13 cellular contexts compared by ENCODE assay signal in genomic region chr13:110643324-110643723, GRCh38.
"Had no signal": no experiment of that assay in that cellular context is flagged by ENCODE, and none has a peak within 500 bp of the region (broad histone marks: within the 10 kb centered on the region; RNA-seq: fewer than 3 reads in every experiment).

No MANE protein-coding gene starts in this region.

- ATAC-seq: activated CD4-positive, alpha-beta T cell treated with anti-CD3 and anti-CD28 coated beads for 36 hours; activated T-helper 17 cell treated with anti-CD3 and anti-CD28 coated beads, Interleukin-2, amount 50 U/mL, for 72 hours; esophagus mucosa; pancreas; SK-N-SH treated with all-trans-retinoic acid at 6 μM for 48 hours had no signal

- H3K4me3 Mint-ChIP-seq: activated CD4-positive, alpha-beta memory T cell treated with anti-CD3 and anti-CD28 coated beads, Interleukin-2, amount 10 ng/mL, durations not matched to agents 7 days and 5 days; activated CD4-positive, alpha-beta T cell treated with anti-CD3 and anti-CD28 coated beads for 36 hours; activated T-helper 17 cell treated with anti-CD3 and anti-CD28 coated beads, Interleukin-2, amount 50 U/mL, for 72 hours; type B pancreatic cell had no signal

- H3K4me3 ChIP-seq: pancreas had no signal

- H3K27me3 ChIP-seq: pancreas had no signal

- H3K9me3 ChIP-seq: pancreas had no signal

- H3K27ac Mint-ChIP-seq: activated CD4-positive, alpha-beta memory T cell treated with anti-CD3 and anti-CD28 coated beads, Interleukin-2, amount 10 ng/mL, durations not matched to agents 7 days and 5 days; activated CD4-positive, alpha-beta T cell treated with anti-CD3 and anti-CD28 coated beads for 36 hours; activated T-helper 17 cell treated with anti-CD3 and anti-CD28 coated beads, Interleukin-2, amount 50 U/mL, for 72 hours; type B pancreatic cell had no signal

- H3K27ac ChIP-seq: pancreas had no signal

- H3K4me1 Mint-ChIP-seq: activated T-helper 17 cell treated with anti-CD3 and anti-CD28 coated beads, Interleukin-2, amount 50 U/mL, for 72 hours had no signal

- H3K27me3 Mint-ChIP-seq: activated CD4-positive, alpha-beta memory T cell treated with anti-CD3 and anti-CD28 coated beads, Interleukin-2, amount 10 ng/mL, durations not matched to agents 7 days and 5 days; activated CD4-positive, alpha-beta T cell treated with anti-CD3 and anti-CD28 coated beads for 36 hours; activated T-helper 17 cell treated with anti-CD3 and anti-CD28 coated beads, Interleukin-2, amount 50 U/mL, for 72 hours; naive B cell; type B pancreatic cell had no signal

- H3K9me3 Mint-ChIP-seq: activated CD4-positive, alpha-beta memory T cell treated with anti-CD3 and anti-CD28 coated beads, Interleukin-2, amount 10 ng/mL, durations not matched to agents 7 days and 5 days; activated T-helper 17 cell treated with anti-CD3 and anti-CD28 coated beads, Interleukin-2, amount 50 U/mL, for 72 hours; naive B cell; type B pancreatic cell had no signal

- DNase-seq: activated CD4-positive, alpha-beta memory T cell treated with anti-CD3 and anti-CD28 coated beads, Interleukin-2, amount 10 ng/mL, durations not matched to agents 7 days and 5 days; activated CD4-positive, alpha-beta T cell treated with anti-CD3 and anti-CD28 coated beads for 36 hours; activated naive CD4-positive, alpha-beta T cell treated with Interleukin-2 at 50 U/mL for 16 hours; islet precursor cell; mammary epithelial cell; naive B cell; pancreas; stimulated activated CD4-positive, alpha-beta T cell treated with anti-CD3 and anti-CD28 coated beads, Interleukin-2, amount 100 ng/mL, for 48 hours; stimulated activated naive CD4-positive, alpha-beta T cell had no signal
